In genomic region chr9:129202613-129203555, GRCh38 we compare ENCODE assay signal across 1 cellular context.
TF ChIP-seq lines count a peak whose summit lies in the region.

No MANE protein-coding gene starts in this region.

TF ChIP-seq in K562, 482 proteins besides CTCF, POLR2A, EP300 and RAD21 (continued from another document and continues in another):
- TF ChIP-seq, protein P1, sequence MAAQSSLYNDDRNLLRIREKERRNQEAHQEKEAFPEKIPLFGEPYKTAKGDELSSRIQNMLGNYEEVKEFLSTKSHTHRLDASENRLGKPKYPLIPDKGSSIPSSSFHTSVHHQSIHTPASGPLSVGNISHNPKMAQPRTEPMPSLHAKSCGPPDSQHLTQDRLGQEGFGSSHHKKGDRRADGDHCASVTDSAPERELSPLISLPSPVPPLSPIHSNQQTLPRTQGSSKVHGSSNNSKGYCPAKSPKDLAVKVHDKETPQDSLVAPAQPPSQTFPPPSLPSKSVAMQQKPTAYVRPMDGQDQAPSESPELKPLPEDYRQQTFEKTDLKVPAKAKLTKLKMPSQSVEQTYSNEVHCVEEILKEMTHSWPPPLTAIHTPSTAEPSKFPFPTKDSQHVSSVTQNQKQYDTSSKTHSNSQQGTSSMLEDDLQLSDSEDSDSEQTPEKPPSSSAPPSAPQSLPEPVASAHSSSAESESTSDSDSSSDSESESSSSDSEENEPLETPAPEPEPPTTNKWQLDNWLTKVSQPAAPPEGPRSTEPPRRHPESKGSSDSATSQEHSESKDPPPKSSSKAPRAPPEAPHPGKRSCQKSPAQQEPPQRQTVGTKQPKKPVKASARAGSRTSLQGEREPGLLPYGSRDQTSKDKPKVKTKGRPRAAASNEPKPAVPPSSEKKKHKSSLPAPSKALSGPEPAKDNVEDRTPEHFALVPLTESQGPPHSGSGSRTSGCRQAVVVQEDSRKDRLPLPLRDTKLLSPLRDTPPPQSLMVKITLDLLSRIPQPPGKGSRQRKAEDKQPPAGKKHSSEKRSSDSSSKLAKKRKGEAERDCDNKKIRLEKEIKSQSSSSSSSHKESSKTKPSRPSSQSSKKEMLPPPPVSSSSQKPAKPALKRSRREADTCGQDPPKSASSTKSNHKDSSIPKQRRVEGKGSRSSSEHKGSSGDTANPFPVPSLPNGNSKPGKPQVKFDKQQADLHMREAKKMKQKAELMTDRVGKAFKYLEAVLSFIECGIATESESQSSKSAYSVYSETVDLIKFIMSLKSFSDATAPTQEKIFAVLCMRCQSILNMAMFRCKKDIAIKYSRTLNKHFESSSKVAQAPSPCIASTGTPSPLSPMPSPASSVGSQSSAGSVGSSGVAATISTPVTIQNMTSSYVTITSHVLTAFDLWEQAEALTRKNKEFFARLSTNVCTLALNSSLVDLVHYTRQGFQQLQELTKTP (IDR thresholded peaks at IDR 0.05; ENCODE audit: low read depth in 1 of 2, partially characterized antibody in 2 of 2) = peak in 1 of 2 experiments; percentile 97
- TF ChIP-seq RBM39 (optimal IDR thresholded peaks at IDR 0.05; ENCODE audit: low read depth, low read length) = no peak
- TF ChIP-seq ZBTB17 (CRISPR knock-in tag; IDR thresholded peaks at IDR 0.05) = peak; percentile 33; the same call in 1 of the 2 replicates
- TF ChIP-seq, protein P2, sequence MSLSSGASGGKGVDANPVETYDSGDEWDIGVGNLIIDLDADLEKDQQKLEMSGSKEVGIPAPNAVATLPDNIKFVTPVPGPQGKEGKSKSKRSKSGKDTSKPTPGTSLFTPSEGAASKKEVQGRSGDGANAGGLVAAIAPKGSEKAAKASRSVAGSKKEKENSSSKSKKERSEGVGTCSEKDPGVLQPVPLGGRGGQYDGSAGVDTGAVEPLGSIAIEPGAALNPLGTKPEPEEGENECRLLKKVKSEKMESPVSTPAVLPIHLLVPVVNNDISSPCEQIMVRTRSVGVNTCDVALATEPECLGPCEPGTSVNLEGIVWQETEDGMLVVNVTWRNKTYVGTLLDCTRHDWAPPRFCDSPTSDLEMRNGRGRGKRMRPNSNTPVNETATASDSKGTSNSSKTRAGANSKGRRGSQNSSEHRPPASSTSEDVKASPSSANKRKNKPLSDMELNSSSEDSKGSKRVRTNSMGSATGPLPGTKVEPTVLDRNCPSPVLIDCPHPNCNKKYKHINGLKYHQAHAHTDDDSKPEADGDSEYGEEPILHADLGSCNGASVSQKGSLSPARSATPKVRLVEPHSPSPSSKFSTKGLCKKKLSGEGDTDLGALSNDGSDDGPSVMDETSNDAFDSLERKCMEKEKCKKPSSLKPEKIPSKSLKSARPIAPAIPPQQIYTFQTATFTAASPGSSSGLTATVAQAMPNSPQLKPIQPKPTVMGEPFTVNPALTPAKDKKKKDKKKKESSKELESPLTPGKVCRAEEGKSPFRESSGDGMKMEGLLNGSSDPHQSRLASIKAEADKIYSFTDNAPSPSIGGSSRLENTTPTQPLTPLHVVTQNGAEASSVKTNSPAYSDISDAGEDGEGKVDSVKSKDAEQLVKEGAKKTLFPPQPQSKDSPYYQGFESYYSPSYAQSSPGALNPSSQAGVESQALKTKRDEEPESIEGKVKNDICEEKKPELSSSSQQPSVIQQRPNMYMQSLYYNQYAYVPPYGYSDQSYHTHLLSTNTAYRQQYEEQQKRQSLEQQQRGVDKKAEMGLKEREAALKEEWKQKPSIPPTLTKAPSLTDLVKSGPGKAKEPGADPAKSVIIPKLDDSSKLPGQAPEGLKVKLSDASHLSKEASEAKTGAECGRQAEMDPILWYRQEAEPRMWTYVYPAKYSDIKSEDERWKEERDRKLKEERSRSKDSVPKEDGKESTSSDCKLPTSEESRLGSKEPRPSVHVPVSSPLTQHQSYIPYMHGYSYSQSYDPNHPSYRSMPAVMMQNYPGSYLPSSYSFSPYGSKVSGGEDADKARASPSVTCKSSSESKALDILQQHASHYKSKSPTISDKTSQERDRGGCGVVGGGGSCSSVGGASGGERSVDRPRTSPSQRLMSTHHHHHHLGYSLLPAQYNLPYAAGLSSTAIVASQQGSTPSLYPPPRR (CRISPR knock-in tag; IDR thresholded peaks at IDR 0.05; ENCODE audit: borderline replicate concordance) = no peak
- no peak for TF ChIP-seq E2F6 (IDR thresholded peaks at IDR 0.05; ENCODE audit: borderline replicate concordance in 1 of 2, extremely low read depth in 1 of 2, insufficient read depth in 1 of 2, insufficient read length in 1 of 2, low read depth in 1 of 2, low read length in 1 of 2, poor library complexity in 1 of 2, severe bottlenecking in 1 of 2)
- no peak for TF ChIP-seq LCOR (CRISPR knock-in tag; IDR thresholded peaks at IDR 0.05)
- no peak for TF ChIP-seq BRF1 (IDR thresholded peaks at IDR 0.05; ENCODE audit: borderline replicate concordance, extremely low read depth, insufficient read length)
- peak; percentile 70 for TF ChIP-seq POLR2G (IDR thresholded peaks at IDR 0.05; ENCODE audit: low read depth, low read length)
- TF ChIP-seq PTTG1 (tag; IDR thresholded peaks at IDR 0.05; ENCODE audit: low read depth) = no peak
- TF ChIP-seq, protein P3, sequence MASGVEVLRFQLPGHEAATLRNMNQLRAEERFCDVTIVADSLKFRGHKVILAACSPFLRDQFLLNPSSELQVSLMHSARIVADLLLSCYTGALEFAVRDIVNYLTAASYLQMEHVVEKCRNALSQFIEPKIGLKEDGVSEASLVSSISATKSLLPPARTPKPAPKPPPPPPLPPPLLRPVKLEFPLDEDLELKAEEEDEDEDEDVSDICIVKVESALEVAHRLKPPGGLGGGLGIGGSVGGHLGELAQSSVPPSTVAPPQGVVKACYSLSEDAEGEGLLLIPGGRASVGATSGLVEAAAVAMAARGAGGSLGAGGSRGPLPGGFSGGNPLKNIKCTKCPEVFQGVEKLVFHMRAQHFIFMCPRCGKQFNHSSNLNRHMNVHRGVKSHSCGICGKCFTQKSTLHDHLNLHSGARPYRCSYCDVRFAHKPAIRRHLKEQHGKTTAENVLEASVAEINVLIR (CRISPR knock-in tag; IDR thresholded peaks at IDR 0.05) = no peak; the same call in 1 of the 2 replicates
- TF ChIP-seq CREM (IDR thresholded peaks at IDR 0.05; ENCODE audit: low read depth) = peak; percentile 71
- TF ChIP-seq, protein P4, sequence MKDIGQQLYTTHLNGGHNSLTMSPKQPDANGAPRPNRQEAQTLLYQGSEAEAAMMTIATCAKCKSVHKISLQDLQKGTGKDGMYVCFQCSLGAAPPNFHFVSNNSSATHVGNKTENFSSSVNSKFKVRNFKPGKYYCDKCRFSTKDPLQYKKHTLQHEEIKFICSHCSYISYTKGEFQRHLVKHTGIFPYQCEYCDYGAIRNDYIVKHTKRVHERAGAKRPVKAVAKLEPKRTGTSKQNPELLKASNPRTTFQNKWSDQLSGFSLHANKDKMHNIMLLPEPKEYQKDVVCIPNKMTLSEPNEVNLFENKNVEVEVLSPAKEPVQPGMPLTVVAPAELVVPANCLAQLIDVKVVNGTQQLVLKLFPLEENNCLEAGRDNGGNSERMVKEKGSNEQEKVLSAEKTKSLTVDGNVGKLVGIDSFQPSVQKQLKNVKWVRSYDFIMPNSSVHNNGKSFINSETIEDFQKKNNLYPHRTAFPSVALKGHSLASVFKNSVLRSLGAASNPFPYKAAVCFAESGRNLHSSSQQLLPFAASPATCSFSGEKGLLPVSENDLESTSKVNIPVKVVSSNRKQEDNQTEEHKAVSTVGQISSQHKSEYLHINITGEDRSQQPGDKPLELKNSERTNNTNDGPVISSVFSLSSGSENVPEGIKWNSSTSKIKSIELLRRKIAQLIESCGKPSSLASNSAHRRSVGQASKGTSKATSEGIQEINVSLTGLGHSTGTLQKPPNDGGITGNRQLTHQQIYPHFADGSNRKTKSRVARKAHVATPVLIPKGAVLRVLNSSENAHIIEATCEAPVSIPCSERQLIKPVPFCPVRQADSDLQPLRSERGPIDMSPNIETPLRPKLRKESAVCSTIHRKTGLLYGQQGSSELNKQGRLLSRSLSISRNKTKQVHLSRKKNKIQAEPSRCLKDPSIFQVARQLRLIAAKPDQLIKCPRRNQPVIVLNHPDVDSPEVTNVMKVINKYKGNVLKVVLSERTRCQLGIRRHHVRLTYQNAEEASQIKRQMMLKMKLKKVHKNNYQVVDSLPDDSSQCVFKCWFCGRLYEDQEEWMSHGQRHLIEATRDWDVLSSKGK (CRISPR knock-in tag; IDR thresholded peaks at IDR 0.05) = no peak
- TF ChIP-seq, protein P5, sequence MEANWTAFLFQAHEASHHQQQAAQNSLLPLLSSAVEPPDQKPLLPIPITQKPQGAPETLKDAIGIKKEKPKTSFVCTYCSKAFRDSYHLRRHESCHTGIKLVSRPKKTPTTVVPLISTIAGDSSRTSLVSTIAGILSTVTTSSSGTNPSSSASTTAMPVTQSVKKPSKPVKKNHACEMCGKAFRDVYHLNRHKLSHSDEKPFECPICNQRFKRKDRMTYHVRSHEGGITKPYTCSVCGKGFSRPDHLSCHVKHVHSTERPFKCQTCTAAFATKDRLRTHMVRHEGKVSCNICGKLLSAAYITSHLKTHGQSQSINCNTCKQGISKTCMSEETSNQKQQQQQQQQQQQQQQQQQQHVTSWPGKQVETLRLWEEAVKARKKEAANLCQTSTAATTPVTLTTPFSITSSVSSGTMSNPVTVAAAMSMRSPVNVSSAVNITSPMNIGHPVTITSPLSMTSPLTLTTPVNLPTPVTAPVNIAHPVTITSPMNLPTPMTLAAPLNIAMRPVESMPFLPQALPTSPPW (CRISPR knock-in tag; IDR thresholded peaks at IDR 0.05) = peak; percentile 92
- TF ChIP-seq THAP12 (CRISPR knock-in tag; IDR thresholded peaks at IDR 0.05) = no peak
- TF ChIP-seq RBM34 (IDR thresholded peaks at IDR 0.05; ENCODE audit: borderline replicate concordance, insufficient read depth, low read length) = no peak
- TF ChIP-seq PTBP1 (IDR thresholded peaks at IDR 0.05; ENCODE audit: low read depth, low read length) = no peak
- no peak for TF ChIP-seq TAF7 (tag; IDR thresholded peaks at IDR 0.05)
- no peak for TF ChIP-seq ETV1 (tag; conservative IDR thresholded peaks at IDR 0.05; ENCODE audit: low read depth)
- TF ChIP-seq ZNF121 (CRISPR knock-in tag; conservative IDR thresholded peaks at IDR 0.05) = no peak
- TF ChIP-seq ZNF644 (tag; IDR thresholded peaks at IDR 0.05; ENCODE audit: low read depth) = peak; percentile 91
- TF ChIP-seq, protein P6, sequence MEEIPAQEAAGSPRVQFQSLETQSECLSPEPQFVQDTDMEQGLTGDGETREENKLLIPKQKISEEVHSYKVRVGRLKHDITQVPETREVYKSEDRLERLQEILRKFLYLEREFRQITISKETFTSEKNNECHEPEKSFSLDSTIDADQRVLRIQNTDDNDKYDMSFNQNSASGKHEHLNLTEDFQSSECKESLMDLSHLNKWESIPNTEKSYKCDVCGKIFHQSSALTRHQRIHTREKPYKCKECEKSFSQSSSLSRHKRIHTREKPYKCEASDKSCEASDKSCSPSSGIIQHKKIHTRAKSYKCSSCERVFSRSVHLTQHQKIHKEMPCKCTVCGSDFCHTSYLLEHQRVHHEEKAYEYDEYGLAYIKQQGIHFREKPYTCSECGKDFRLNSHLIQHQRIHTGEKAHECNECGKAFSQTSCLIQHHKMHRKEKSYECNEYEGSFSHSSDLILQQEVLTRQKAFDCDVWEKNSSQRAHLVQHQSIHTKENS (CRISPR knock-in tag; IDR thresholded peaks at IDR 0.05) = no peak
- TF ChIP-seq ZKSCAN3 (CRISPR knock-in tag; IDR thresholded peaks at IDR 0.05) = no peak
- TF ChIP-seq ZZZ3 (IDR thresholded peaks at IDR 0.05) = no peak
- no peak for TF ChIP-seq PHTF2 (CRISPR knock-in tag; IDR thresholded peaks at IDR 0.05)
- no peak for TF ChIP-seq SMC3 (conservative IDR thresholded peaks at IDR 0.05; ENCODE audit: insufficient read depth, low read depth, low read length)
- no peak for TF ChIP-seq RFX1 (IDR thresholded peaks at IDR 0.05)
- TF ChIP-seq SRSF9 (IDR thresholded peaks at IDR 0.05; ENCODE audit: borderline replicate concordance, low read depth, low read length) = no peak
- TF ChIP-seq ZKSCAN8 (CRISPR knock-in tag; IDR thresholded peaks at IDR 0.05) = no peak
- TF ChIP-seq MLLT1 (IDR thresholded peaks at IDR 0.05) = no peak
- 0 out of 4 replicates have a peak, but pooled peaks of 1 of the 2 experiments have one; percentile 34 for TF ChIP-seq SRF (CRISPR knock-in tag; IDR thresholded peaks at IDR 0.05)
- no peak for TF ChIP-seq RFX7 (CRISPR knock-in tag; IDR thresholded peaks at IDR 0.05)
- TF ChIP-seq SAP30 (IDR thresholded peaks at IDR 0.05; ENCODE audit: borderline replicate concordance, insufficient read depth, low read depth, low read length, poor library complexity, severe bottlenecking) = peak; percentile 10
- TF ChIP-seq PML (IDR thresholded peaks at IDR 0.05; ENCODE audit: low read length) = no peak
- peak; percentile 46; the same call in 1 of the 2 replicates for TF ChIP-seq CREB1 (IDR thresholded peaks at IDR 0.05)
- 0 out of 2 replicates have a peak, but pooled peaks have one; percentile 26 for TF ChIP-seq CREB1 (CRISPR knock-in tag; IDR thresholded peaks at IDR 0.05)
- no peak for TF ChIP-seq CBFA2T2 (conservative IDR thresholded peaks at IDR 0.05)
- no peak for TF ChIP-seq HNRNPUL1 (IDR thresholded peaks at IDR 0.05; ENCODE audit: low read length)
- TF ChIP-seq NCOA6 (IDR thresholded peaks at IDR 0.05) = no peak
- TF ChIP-seq ZNF766 (CRISPR knock-in tag; conservative IDR thresholded peaks at IDR 0.05) = peak; percentile 93
- TF ChIP-seq HDAC3 (IDR thresholded peaks at IDR 0.05; ENCODE audit: borderline replicate concordance, partially characterized antibody) = no peak
